19 cellular contexts compared by ENCODE assay signal in genomic region chr5:17182966-17183365, GRCh38.
"Had no signal": no experiment of that assay in that cellular context is flagged by ENCODE, and none has a peak within 500 bp of the region (broad histone marks: within the 10 kb centered on the region; RNA-seq: fewer than 3 reads in every experiment).

No MANE protein-coding gene starts in this region.

- H3K36me3 ChIP-seq: adrenal gland, esophagus squamous epithelium, heart left ventricle, ovary, prostate gland, spleen, upper lobe of left lung had no signal

- H3K4me1 ChIP-seq: adrenal gland, heart left ventricle, prostate gland, spleen had no signal

- H3K4me3 ChIP-seq: adrenal gland, coronary artery, esophagus squamous epithelium, heart left ventricle, ovary, prostate gland, spleen, upper lobe of left lung had no signal

- H3K27ac ChIP-seq: adrenal gland, coronary artery, esophagus squamous epithelium, heart left ventricle, ovary, prostate gland, spleen had no signal

- ATAC-seq: activated CD4-positive, CD25-positive, alpha-beta regulatory T cell treated with anti-CD3 and anti-CD28 coated beads, Interleukin-2, amount 50 U/mL, for 24 hours; heart left ventricle; left cardiac atrium; natural killer cell treated with Interleukin-12 subunit alpha and Interleukin-12 subunit beta and Interleukin-15 and Interleukin-18, amount 100 ng/mL, for 72 hours had no signal

- H3K27me3 ChIP-seq: adrenal gland, esophagus squamous epithelium, heart left ventricle, ovary, spleen, upper lobe of left lung had no signal

- H3K9me3 ChIP-seq: adrenal gland, esophagus squamous epithelium, heart left ventricle, ovary, prostate gland, spleen, upper lobe of left lung had no signal

- DNase-seq: activated CD4-positive, alpha-beta T cell treated with anti-CD3 and anti-CD28 coated beads, Interleukin-2, amount 50 U/mL, for 1 hour; activated T-cell treated with anti-CD3 and anti-CD28 coated beads, Interleukin-2, amount 50 U/mL, for 1 hour; adrenal gland; cerebellar nuclear complex; endodermal cell; esophagus squamous epithelium; heart left ventricle; left cardiac atrium; ovary; spleen; stimulated activated CD4-positive, alpha-beta T cell treated with anti-CD3 and anti-CD28 coated beads, Interleukin-4, amount 100 ng/mL, for 24 hours; stimulated activated naive CD4-positive, alpha-beta T cell treated with Interleukin-2 at 50 U/mL for 16 hours; SW 1271; T-helper 2 cell; upper lobe of left lung had no signal
